ENCODE assay signal across 22 cellular contexts in genomic region chr21:31348188-31348587, GRCh38.
"Had no signal": no experiment of that assay in that cellular context is flagged by ENCODE, and none has a peak within 500 bp of the region (broad histone marks: within the 10 kb centered on the region; RNA-seq: fewer than 3 reads in every experiment).

No MANE protein-coding gene starts in this region.

- H3K27ac ChIP-seq: brain microvascular endothelial cell, gastrocnemius medialis, ovary, psoas muscle, right lobe of liver, tibial nerve had no signal

- H3K4me1 ChIP-seq: gastrocnemius medialis, psoas muscle had no signal

- H3K4me3 ChIP-seq: gastrocnemius medialis, ovary, psoas muscle, right lobe of liver, tibial nerve had no signal

- H3K9me3 ChIP-seq: gastrocnemius medialis, ovary, psoas muscle, right lobe of liver, tibial nerve had no signal

- H3K27me3 ChIP-seq: brain microvascular endothelial cell, ovary, right lobe of liver had no signal

- DNase-seq: activated CD4-positive, alpha-beta T cell treated with anti-CD3 and anti-CD28 coated beads, Interleukin-2, amount 50 U/mL, for 1 hour; activated CD4-positive, CD25-positive, alpha-beta regulatory T cell treated with anti-CD3 and anti-CD28 coated beads, Interleukin-2, amount 50 U/mL, for 72 hours; activated CD8-positive, alpha-beta memory T cell treated with anti-CD3 and anti-CD28 coated beads for 24 hours; activated CD8-positive, alpha-beta memory T cell treated with anti-CD3 and anti-CD28 coated beads, Interleukin-2, amount 50 U/mL, for 48 hours; activated effector memory CD4-positive, alpha-beta T cell treated with Interleukin-2 at 50 U/mL for 16 hours; activated naive CD4-positive, alpha-beta T cell treated with anti-CD3 and anti-CD28 coated beads, Interleukin-2, amount 10 ng/mL, durations not matched to agents 7 days and 5 days; activated T-cell treated with anti-CD3 and anti-CD28 coated beads, Interleukin-2, amount 50 U/mL, for 48 hours; aorta; cortex of kidney; gastrocnemius medialis; left ventricle myocardium superior; naive thymus-derived CD8-positive, alpha-beta T cell; ovary; psoas muscle; right lobe of liver; small intestine; stimulated activated CD4-positive, alpha-beta T cell treated with anti-CD3 and anti-CD28 coated beads, Interleukin-15, amount 100 ng/mL, for 24 hours; stimulated activated CD4-positive, alpha-beta T cell treated with anti-CD3 and anti-CD28 coated beads, Interleukin-2, amount 100 ng/mL, for 48 hours; T1000 had no signal

- H3K36me3 ChIP-seq: brain microvascular endothelial cell, gastrocnemius medialis, ovary, right lobe of liver, tibial nerve had no signal

- ATAC-seq: esophagus mucosa; gastrocnemius medialis; left ventricle myocardium superior; naive thymus-derived CD8-positive, alpha-beta T cell; psoas muscle; right lobe of liver had no signal
